Comparison of ENCODE assay signal across 9 cellular contexts in the genomic region with DNA sequence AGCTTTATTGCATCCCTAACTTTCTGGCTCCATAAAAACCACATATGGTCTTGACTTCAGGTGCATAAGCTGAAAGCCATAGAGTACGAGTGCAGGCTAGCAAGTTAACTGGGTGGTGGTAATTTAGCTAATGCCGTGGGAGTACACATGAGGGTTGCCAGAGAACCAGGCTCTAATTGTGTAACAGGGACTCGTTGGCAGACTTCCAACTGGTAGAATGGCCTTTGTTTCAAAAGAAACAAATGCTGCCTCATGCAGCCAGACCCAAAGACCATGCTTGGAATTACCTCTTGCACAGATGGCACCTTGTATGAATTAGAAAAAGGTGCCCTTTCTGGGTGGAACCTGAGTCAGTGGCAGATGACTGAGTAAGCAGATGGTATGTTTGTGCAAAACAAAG.
A peak's percentile ranks its signal among the peaks of the same experiment; 100 is the strongest.
DNase-seq lines count a peak whose midpoint lies in the region; ATAC-seq and TF ChIP-seq lines count a peak whose summit lies in the region.
"Had no signal": no experiment of that assay in that cellular context is flagged by ENCODE, and none has a peak within 500 bp of the region (broad histone marks: within the 10 kb centered on the region; RNA-seq: fewer than 3 reads in every experiment).

No MANE protein-coding gene starts in this region.

- no peak overlapping the region for H3K4me3 Mint-ChIP-seq in CD8-positive, alpha-beta T cell

- H3K9me3 Mint-ChIP-seq in CD8-positive, alpha-beta T cell: no peaks in the 10 kb centered on the region

- intact Hi-C loops in colonic mucosa (cut with DNase I): no loop called here
- intact Hi-C loops in CD8-positive, alpha-beta T cell (cut with DNase I, micrococcal nuclease): no loop called here

- TF ChIP-seq CTCF in colonic mucosa (IDR thresholded peaks at IDR 0.05) (no peak), GM20000 (IDR thresholded peaks at IDR 0.05; ENCODE audit: extremely low read depth, missing control alignments) (no peak)
- TF ChIP-seq CTCF in CD8-positive, alpha-beta T cell (IDR thresholded peaks at IDR 0.05): no peak

- no peak overlapping the region for H3K27ac ChIP-seq in colonic mucosa
- H3K27ac ChIP-seq in CD8-positive, alpha-beta T cell (ENCODE audit: low read depth, low read length): no peak overlapping the region

- no peaks in the 10 kb centered on the region for H3K27me3 Mint-ChIP-seq in CD8-positive, alpha-beta T cell (ENCODE audit: low read depth)

- H3K4me3 ChIP-seq in colonic mucosa: no peak overlapping the region
- H3K4me3 ChIP-seq in CD8-positive, alpha-beta T cell (ENCODE audit: low read depth, low read length): no peak overlapping the region

- no peak overlapping the region for H3K9ac ChIP-seq in colonic mucosa (ENCODE audit: low read depth in 2 of 2, low read length in 2 of 2)

- CTCF ChIA-PET in CD8-positive, alpha-beta T cell (lab: Charles Lee): interaction anchor here (0.9 to 5.7 kb wide), 2 partner anchors 15 to 582 kb away, joined by 3 to 33 read pairs; no protein-coding TSS in a partner anchor

- peak; percentile 27 for DNase-seq in EH (ENCODE audit: low read depth)
- DNase-seq in NCI-H2171 (lab: John Stamatoyannopoulos, UW): peak; percentile 98
- peak; percentile 57 for DNase-seq in colonic mucosa
- DNase-seq in myocyte (ENCODE audit: low read depth): peak; percentile 23
- no peak for DNase-seq in GM20000 (ENCODE audit: low spot score)
- DNase-seq in CD8-positive, alpha-beta T cell: no peak
- no peak for DNase-seq in NCI-H187 treated with DMSO at 0.1 percent for 48 hours (lab: John Stamatoyannopoulos, UW)
- DNase-seq: effector memory CD4-positive, alpha-beta T cell had no signal

- no peaks in the 10 kb centered on the region for H3K4me1 ChIP-seq in colonic mucosa
- H3K4me1 ChIP-seq in CD8-positive, alpha-beta T cell (ENCODE audit: insufficient read depth, low read length): peaks cover 34% of the 10 kb centered on the region

- POLR2A ChIA-PET in CD8-positive, alpha-beta T cell (lab: Charles Lee): no interaction called here

- no peaks in the 10 kb centered on the region for H3K36me3 Mint-ChIP-seq in CD8-positive, alpha-beta T cell

- H3K27me3 ChIP-seq in colonic mucosa: no peaks in the 10 kb centered on the region
- no peaks in the 10 kb centered on the region for H3K27me3 ChIP-seq in CD8-positive, alpha-beta T cell (ENCODE audit: insufficient read depth, low read length)

- H3K4me1 Mint-ChIP-seq in CD8-positive, alpha-beta T cell (ENCODE audit: low read depth): peaks cover 56% of the 10 kb centered on the region

- H3K27ac Mint-ChIP-seq in CD8-positive, alpha-beta T cell: no peak overlapping the region

- H3K36me3 ChIP-seq in colonic mucosa: no peaks in the 10 kb centered on the region
- no peaks in the 10 kb centered on the region for H3K36me3 ChIP-seq in CD8-positive, alpha-beta T cell (ENCODE audit: insufficient read depth, low read length)

- no peaks in the 10 kb centered on the region for H3K9me3 ChIP-seq in colonic mucosa
- H3K9me3 ChIP-seq in CD8-positive, alpha-beta T cell (ENCODE audit: low read length): no peaks in the 10 kb centered on the region

- no peak for ATAC-seq in CD8-positive, alpha-beta T cell
- ATAC-seq in HG03095 (IDR thresholded peaks at IDR 0.05; ENCODE audit: unreplicated experiment): no peak

Comparison
In these comparisons a context has a peak if more than half of its experiments do, and no peak if none do; other contexts are left out.
1. DNase-seq: peak in EH (single experiment), NCI-H2171 (single experiment), colonic mucosa (single experiment) and myocyte (single experiment); none in GM20000 (single experiment), CD8-positive, alpha-beta T cell (0 of 7) and NCI-H187 treated with DMSO at 0.1 percent for 48 hours (single experiment).